1 cellular context compared by ENCODE assay signal in the genomic region with DNA sequence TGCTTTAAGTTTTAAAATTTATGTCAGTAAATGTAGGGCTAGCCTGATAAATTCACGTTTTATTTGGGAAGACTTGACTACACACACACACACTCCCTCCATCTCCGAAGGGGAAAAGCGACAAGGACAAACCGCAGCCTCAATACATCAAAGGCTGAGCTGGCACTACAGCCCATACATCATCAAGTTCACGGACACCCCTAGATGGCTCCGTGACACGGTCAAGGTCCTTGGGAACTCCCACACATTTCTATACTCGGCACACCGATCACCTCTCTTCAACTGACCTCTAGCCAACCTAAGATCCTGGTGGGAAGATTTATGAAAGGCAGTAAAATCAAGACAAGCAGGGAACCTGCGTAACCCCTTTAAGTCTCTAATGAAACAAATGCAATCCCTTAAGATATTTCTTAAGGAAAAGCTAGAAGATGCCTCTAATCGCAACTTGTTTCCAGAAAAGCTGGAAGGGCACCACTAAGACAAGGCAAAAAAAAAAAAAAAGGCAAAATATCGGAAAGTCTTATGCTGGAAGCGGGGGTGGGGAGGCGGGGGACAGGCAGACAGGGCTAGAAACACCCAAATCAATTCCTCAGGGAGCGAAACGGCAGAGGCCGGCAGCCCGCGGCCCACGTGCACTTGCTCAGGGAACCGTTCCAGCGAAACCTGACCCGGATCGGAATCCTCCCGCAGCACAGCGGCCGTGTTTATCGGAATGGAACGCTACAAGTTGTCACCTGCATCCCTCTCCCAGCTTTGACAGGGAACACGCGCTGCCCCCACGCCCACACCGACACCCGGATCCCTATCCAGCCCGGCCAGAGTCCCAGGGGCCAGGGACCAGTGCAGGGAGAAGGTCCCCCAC.
TF ChIP-seq lines count a peak whose summit lies in the region.

No MANE protein-coding gene starts in this region.

TF ChIP-seq in HEK293, 187 proteins besides CTCF, POLR2A, EP300 and RAD21 (continued from another document and continues in another):
- TF ChIP-seq ZNF202 (tag by site-specific recombination; IDR thresholded peaks at IDR 0.05; ENCODE audit: borderline replicate concordance) (no peak), SP2 (tag by site-specific recombination; IDR thresholded peaks at IDR 0.05) (peak; percentile 44), ZNF596 (tag by site-specific recombination; IDR thresholded peaks at IDR 0.05) (no peak), ZFHX2 (tag by site-specific recombination; conservative IDR thresholded peaks at IDR 0.05) (peak; percentile 95), ZBTB21 (tag by site-specific recombination; IDR thresholded peaks at IDR 0.05) (no peak), ZNF843 (tag by site-specific recombination; IDR thresholded peaks at IDR 0.05) (peak; percentile 78; the same call in 1 of the 2 replicates), ZBTB17 (tag by site-specific recombination; IDR thresholded peaks at IDR 0.05) (peak; percentile 76), ZXDB (tag by site-specific recombination; IDR thresholded peaks at IDR 0.05) (peak; percentile 83), ZNF623 (tag by site-specific recombination; IDR thresholded peaks at IDR 0.05) (0 out of 2 replicates have a peak, but pooled peaks have one; percentile 11), ZNF16 (tag by site-specific recombination; IDR thresholded peaks at IDR 0.05; ENCODE audit: low read depth) (no peak), ZNF211 (tag by site-specific recombination; IDR thresholded peaks at IDR 0.05; ENCODE audit: low read depth) (no peak), ZNF24 (tag by site-specific recombination; IDR thresholded peaks at IDR 0.05) (0 out of 2 replicates have a peak, but pooled peaks have one; percentile 51), FEZF1 (tag by site-specific recombination; IDR thresholded peaks at IDR 0.05) (peak; percentile 73), ZNF510 (tag by site-specific recombination; IDR thresholded peaks at IDR 0.05; ENCODE audit: insufficient replicate concordance) (no peak), EGR2 (tag by site-specific recombination; IDR thresholded peaks at IDR 0.05; ENCODE audit: low read depth) (peak; percentile 92), ZNF366 (tag by site-specific recombination; conservative IDR thresholded peaks at IDR 0.05) (peak; percentile 81), OVOL3 (tag by site-specific recombination; IDR thresholded peaks at IDR 0.05) (peak; percentile 23; the same call in 1 of the 2 replicates), ZSCAN30 (tag by site-specific recombination; IDR thresholded peaks at IDR 0.05) (peak; percentile 85; the same call in 1 of the 2 replicates), ZNF341 (tag by site-specific recombination; IDR thresholded peaks at IDR 0.05; ENCODE audit: low read depth) (0 out of 2 replicates have a peak, but pooled peaks have one; percentile 39), ZNF302 (tag by site-specific recombination; IDR thresholded peaks at IDR 0.05; ENCODE audit: low read depth) (no peak), WT1 (tag by site-specific recombination; IDR thresholded peaks at IDR 0.05) (peak; percentile 74), ZNF391 (tag by site-specific recombination; IDR thresholded peaks at IDR 0.05; ENCODE audit: borderline replicate concordance, low read depth) (no peak), TCF7L2 (IDR thresholded peaks at IDR 0.05; ENCODE audit: borderline replicate concordance, low read depth, low read length) (peak; percentile 76), ZBTB48 (tag by site-specific recombination; IDR thresholded peaks at IDR 0.05) (peak; percentile 95), ZNF311 (tag by site-specific recombination; IDR thresholded peaks at IDR 0.05; ENCODE audit: borderline replicate concordance) (no peak), HOXC10 (CRISPR knock-in tag; IDR thresholded peaks at IDR 0.05) (no peak), ZNF670 (tag by site-specific recombination; IDR thresholded peaks at IDR 0.05; ENCODE audit: low read depth) (no peak), ZBTB8A (tag by site-specific recombination; IDR thresholded peaks at IDR 0.05) (peak; percentile 61), OSR2 (tag by site-specific recombination; IDR thresholded peaks at IDR 0.05) (peak; percentile 31; the same call in 1 of the 2 replicates), MYNN (tag by site-specific recombination; IDR thresholded peaks at IDR 0.05; ENCODE audit: borderline replicate concordance) (0 out of 2 replicates have a peak, but pooled peaks have one; percentile 22), MEIS1 (CRISPR knock-in tag; IDR thresholded peaks at IDR 0.05; ENCODE audit: borderline replicate concordance) (no peak), ZEB2 (tag by site-specific recombination; IDR thresholded peaks at IDR 0.05) (peak; percentile 30; the same call in 1 of the 2 replicates), ZNF610 (tag by site-specific recombination; IDR thresholded peaks at IDR 0.05; ENCODE audit: borderline replicate concordance) (no peak), ZNF600 (tag by site-specific recombination; IDR thresholded peaks at IDR 0.05) (0 out of 2 replicates have a peak, but pooled peaks have one; percentile 29), ZNF423 (tag by site-specific recombination; IDR thresholded peaks at IDR 0.05) (0 out of 2 replicates have a peak, but pooled peaks have one; percentile 42), YY1 (tag by site-specific recombination; IDR thresholded peaks at IDR 0.05) (no peak), ZFP37 (tag by site-specific recombination; IDR thresholded peaks at IDR 0.05) (no peak), KLF10 (tag by site-specific recombination; IDR thresholded peaks at IDR 0.05) (no peak), TRIM28 (IDR thresholded peaks at IDR 0.05; ENCODE audit: borderline replicate concordance, low read length) (peak; percentile 54; the same call in 1 of the 2 replicates), ZNF792 (tag by site-specific recombination; IDR thresholded peaks at IDR 0.05) (no peak), ZBTB20 (tag by site-specific recombination; IDR thresholded peaks at IDR 0.05) (peak; percentile 50; the same call in 1 of the 2 replicates), ZNF785 (tag by site-specific recombination; IDR thresholded peaks at IDR 0.05) (no peak), ZNF629 (tag by site-specific recombination; IDR thresholded peaks at IDR 0.05) (peak; percentile 26; the same call in 1 of the 2 replicates), KLF16 (tag by site-specific recombination; IDR thresholded peaks at IDR 0.05) (0 out of 2 replicates have a peak, but pooled peaks have one; percentile 55), SCRT1 (tag by site-specific recombination; IDR thresholded peaks at IDR 0.05; ENCODE audit: borderline replicate concordance) (peak; percentile 90)
- TF ChIP-seq, protein P1, sequence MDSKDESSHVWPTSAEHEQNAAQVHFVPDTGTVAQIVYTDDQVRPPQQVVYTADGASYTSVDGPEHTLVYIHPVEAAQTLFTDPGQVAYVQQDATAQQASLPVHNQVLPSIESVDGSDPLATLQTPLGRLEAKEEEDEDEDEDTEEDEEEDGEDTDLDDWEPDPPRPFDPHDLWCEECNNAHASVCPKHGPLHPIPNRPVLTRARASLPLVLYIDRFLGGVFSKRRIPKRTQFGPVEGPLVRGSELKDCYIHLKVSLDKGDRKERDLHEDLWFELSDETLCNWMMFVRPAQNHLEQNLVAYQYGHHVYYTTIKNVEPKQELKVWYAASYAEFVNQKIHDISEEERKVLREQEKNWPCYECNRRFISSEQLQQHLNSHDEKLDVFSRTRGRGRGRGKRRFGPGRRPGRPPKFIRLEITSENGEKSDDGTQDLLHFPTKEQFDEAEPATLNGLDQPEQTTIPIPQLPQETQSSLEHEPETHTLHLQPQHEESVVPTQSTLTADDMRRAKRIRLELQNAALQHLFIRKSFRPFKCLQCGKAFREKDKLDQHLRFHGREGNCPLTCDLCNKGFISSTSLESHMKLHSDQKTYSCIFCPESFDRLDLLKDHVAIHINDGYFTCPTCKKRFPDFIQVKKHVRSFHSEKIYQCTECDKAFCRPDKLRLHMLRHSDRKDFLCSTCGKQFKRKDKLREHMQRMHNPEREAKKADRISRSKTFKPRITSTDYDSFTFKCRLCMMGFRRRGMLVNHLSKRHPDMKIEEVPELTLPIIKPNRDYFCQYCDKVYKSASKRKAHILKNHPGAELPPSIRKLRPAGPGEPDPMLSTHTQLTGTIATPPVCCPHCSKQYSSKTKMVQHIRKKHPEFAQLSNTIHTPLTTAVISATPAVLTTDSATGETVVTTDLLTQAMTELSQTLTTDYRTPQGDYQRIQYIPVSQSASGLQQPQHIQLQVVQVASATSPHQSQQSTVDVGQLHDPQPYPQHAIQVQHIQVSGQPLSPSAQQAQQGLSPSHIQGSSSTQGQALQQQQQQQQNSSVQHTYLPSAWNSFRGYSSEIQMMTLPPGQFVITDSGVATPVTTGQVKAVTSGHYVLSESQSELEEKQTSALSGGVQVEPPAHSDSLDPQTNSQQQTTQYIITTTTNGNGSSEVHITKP (tag by site-specific recombination; IDR thresholded peaks at IDR 0.05) = peak; percentile 65; the same call in 1 of the 2 replicates
- TF ChIP-seq, protein P2, sequence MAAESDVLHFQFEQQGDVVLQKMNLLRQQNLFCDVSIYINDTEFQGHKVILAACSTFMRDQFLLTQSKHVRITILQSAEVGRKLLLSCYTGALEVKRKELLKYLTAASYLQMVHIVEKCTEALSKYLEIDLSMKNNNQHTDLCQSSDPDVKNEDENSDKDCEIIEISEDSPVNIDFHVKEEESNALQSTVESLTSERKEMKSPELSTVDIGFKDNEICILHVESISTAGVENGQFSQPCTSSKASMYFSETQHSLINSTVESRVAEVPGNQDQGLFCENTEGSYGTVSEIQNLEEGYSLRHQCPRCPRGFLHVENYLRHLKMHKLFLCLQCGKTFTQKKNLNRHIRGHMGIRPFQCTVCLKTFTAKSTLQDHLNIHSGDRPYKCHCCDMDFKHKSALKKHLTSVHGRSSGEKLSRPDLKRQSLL (tag by site-specific recombination; IDR thresholded peaks at IDR 0.05) = no peak
- TF ChIP-seq, protein P3, sequence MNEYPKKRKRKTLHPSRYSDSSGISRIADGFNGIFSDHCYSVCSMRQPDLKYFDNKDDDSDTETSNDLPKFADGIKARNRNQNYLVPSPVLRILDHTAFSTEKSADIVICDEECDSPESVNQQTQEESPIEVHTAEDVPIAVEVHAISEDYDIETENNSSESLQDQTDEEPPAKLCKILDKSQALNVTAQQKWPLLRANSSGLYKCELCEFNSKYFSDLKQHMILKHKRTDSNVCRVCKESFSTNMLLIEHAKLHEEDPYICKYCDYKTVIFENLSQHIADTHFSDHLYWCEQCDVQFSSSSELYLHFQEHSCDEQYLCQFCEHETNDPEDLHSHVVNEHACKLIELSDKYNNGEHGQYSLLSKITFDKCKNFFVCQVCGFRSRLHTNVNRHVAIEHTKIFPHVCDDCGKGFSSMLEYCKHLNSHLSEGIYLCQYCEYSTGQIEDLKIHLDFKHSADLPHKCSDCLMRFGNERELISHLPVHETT (tag by site-specific recombination; IDR thresholded peaks at IDR 0.05) = peak; percentile 53; the same call in 1 of the 2 replicates
- TF ChIP-seq, protein P4, sequence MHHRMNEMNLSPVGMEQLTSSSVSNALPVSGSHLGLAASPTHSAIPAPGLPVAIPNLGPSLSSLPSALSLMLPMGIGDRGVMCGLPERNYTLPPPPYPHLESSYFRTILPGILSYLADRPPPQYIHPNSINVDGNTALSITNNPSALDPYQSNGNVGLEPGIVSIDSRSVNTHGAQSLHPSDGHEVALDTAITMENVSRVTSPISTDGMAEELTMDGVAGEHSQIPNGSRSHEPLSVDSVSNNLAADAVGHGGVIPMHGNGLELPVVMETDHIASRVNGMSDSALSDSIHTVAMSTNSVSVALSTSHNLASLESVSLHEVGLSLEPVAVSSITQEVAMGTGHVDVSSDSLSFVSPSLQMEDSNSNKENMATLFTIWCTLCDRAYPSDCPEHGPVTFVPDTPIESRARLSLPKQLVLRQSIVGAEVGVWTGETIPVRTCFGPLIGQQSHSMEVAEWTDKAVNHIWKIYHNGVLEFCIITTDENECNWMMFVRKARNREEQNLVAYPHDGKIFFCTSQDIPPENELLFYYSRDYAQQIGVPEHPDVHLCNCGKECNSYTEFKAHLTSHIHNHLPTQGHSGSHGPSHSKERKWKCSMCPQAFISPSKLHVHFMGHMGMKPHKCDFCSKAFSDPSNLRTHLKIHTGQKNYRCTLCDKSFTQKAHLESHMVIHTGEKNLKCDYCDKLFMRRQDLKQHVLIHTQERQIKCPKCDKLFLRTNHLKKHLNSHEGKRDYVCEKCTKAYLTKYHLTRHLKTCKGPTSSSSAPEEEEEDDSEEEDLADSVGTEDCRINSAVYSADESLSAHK (tag by site-specific recombination; IDR thresholded peaks at IDR 0.05) = peak; percentile 93
- TF ChIP-seq, protein P5, sequence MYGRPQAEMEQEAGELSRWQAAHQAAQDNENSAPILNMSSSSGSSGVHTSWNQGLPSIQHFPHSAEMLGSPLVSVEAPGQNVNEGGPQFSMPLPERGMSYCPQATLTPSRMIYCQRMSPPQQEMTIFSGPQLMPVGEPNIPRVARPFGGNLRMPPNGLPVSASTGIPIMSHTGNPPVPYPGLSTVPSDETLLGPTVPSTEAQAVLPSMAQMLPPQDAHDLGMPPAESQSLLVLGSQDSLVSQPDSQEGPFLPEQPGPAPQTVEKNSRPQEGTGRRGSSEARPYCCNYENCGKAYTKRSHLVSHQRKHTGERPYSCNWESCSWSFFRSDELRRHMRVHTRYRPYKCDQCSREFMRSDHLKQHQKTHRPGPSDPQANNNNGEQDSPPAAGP (tag by site-specific recombination; IDR thresholded peaks at IDR 0.05) = peak; percentile 87
- TF ChIP-seq, protein P6, sequence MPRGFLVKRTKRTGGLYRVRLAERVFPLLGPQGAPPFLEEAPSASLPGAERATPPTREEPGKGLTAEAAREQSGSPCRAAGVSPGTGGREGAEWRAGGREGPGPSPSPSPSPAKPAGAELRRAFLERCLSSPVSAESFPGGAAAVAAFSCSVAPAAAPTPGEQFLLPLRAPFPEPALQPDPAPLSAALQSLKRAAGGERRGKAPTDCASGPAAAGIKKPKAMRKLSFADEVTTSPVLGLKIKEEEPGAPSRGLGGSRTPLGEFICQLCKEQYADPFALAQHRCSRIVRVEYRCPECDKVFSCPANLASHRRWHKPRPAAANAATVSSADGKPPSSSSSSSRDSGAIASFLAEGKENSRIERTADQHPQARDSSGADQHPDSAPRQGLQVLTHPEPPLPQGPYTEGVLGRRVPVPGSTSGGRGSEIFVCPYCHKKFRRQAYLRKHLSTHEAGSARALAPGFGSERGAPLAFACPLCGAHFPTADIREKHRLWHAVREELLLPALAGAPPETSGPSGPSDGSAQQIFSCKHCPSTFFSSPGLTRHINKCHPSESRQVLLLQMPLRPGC (tag by site-specific recombination; IDR thresholded peaks at IDR 0.05) = peak; percentile 90
- TF ChIP-seq, protein P7, sequence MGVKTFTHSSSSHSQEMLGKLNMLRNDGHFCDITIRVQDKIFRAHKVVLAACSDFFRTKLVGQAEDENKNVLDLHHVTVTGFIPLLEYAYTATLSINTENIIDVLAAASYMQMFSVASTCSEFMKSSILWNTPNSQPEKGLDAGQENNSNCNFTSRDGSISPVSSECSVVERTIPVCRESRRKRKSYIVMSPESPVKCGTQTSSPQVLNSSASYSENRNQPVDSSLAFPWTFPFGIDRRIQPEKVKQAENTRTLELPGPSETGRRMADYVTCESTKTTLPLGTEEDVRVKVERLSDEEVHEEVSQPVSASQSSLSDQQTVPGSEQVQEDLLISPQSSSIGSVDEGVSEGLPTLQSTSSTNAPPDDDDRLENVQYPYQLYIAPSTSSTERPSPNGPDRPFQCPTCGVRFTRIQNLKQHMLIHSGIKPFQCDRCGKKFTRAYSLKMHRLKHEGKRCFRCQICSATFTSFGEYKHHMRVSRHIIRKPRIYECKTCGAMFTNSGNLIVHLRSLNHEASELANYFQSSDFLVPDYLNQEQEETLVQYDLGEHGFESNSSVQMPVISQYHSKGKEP (tag by site-specific recombination; IDR thresholded peaks at IDR 0.05) = no peak
